In genomic region chr15:34588046-34588674, GRCh38 we compare ENCODE assay signal across 8 cellular contexts. TPM values are rescaled to one million over a fixed set of nuclear protein-coding genes. Genes with fewer than 3 reads are reported as not detected.
DNase-seq lines count a peak whose midpoint lies in the region; ATAC-seq and TF ChIP-seq lines count a peak whose summit lies in the region.

No MANE protein-coding gene starts in this region.

- DNase-seq in Right ventricle myocardium inferior (ENCODE audit: missing footprints): no peak
- DNase-seq in cardiac septum (ENCODE audit: low spot score): no peak
- DNase-seq in NCI-H82 (lab: John Stamatoyannopoulos, UW): peak; percentile 89
- DNase-seq in activated CD8-positive, alpha-beta T cell treated with anti-CD3 and anti-CD28 coated beads, Interleukin-2, amount 10 ng/mL, durations not matched to agents 7 days and 5 days: peak; percentile 79
- peak; percentile 50 for DNase-seq in endothelial cell (ENCODE audit: low spot score)
- DNase-seq in stromal cell of bone marrow (ENCODE audit: low read depth): peak; percentile 68

- peaks cover 26% of the 10 kb centered on the region for H3K27me3 Mint-ChIP-seq in activated CD8-positive, alpha-beta T cell treated with anti-CD3 and anti-CD28 coated beads, Interleukin-2, amount 10 ng/mL, durations not matched to agents 7 days and 5 days (ENCODE audit: low read depth)
- peaks cover 3% of the 10 kb centered on the region for H3K27me3 Mint-ChIP-seq in endothelial cell (ENCODE audit: unreplicated experiment)

- H3K27me3 ChIP-seq in muscle layer of duodenum (ENCODE audit: low read depth, low read length): no peaks in the 10 kb centered on the region

- TF ChIP-seq CTCF in endothelial cell (IDR thresholded peaks at IDR 0.05; ENCODE audit: unreplicated experiment): peak; percentile 57

- H3K36me3 Mint-ChIP-seq in activated CD8-positive, alpha-beta T cell treated with anti-CD3 and anti-CD28 coated beads, Interleukin-2, amount 10 ng/mL, durations not matched to agents 7 days and 5 days (ENCODE audit: low read depth): peaks cover 2% of the 10 kb centered on the region
- no peaks in the 10 kb centered on the region for H3K36me3 Mint-ChIP-seq in endothelial cell (ENCODE audit: low read depth, unreplicated experiment)

- H3K27ac Mint-ChIP-seq in activated CD8-positive, alpha-beta T cell treated with anti-CD3 and anti-CD28 coated beads, Interleukin-2, amount 10 ng/mL, durations not matched to agents 7 days and 5 days: peak overlapping the region; percentile 22
- H3K27ac Mint-ChIP-seq in endothelial cell (ENCODE audit: unreplicated experiment): peak overlapping the region; percentile 70

- CTCF ChIA-PET in activated CD8-positive, alpha-beta T cell treated with anti-CD3 and anti-CD28 coated beads, Interleukin-2, amount 10 ng/mL, durations not matched to agents 7 days and 5 days (lab: Charles Lee): interaction anchor here (0.8 to 2.2 kb wide), 20 partner anchors 9 to 527 kb away, joined by 3 to 19 read pairs (median 4); partner anchors contain the start of genes GOLGA8A, LPCAT4, NOP10 and NUTM1

- POLR2A ChIA-PET in activated CD8-positive, alpha-beta T cell treated with anti-CD3 and anti-CD28 coated beads, Interleukin-2, amount 10 ng/mL, durations not matched to agents 7 days and 5 days (lab: Charles Lee): interaction anchor here (1.2 kb wide), 1 partner anchor 221 kb away, joined by 3 read pairs; the partner anchor contains the start of gene LPCAT4

- no peak overlapping the region for H3K27ac ChIP-seq in muscle layer of duodenum (ENCODE audit: low read length)

- H3K36me3 ChIP-seq in muscle layer of duodenum (ENCODE audit: control insufficient read depth in 1 of 2, insufficient read depth in 2 of 2, low read length in 2 of 2): no peaks in the 10 kb centered on the region

- ATAC-seq in Right ventricle myocardium inferior (peak; percentile 66), HG03520 (IDR thresholded peaks at IDR 0.05; ENCODE audit: unreplicated experiment) (peak; percentile 38)
- ATAC-seq in activated CD8-positive, alpha-beta T cell treated with anti-CD3 and anti-CD28 coated beads, Interleukin-2, amount 10 ng/mL, durations not matched to agents 7 days and 5 days: no peak

- peak overlapping the region; percentile 27 to 40 for H3K4me3 ChIP-seq in muscle layer of duodenum (ENCODE audit: low read depth in 1 of 2, low read length in 2 of 2)

- intact Hi-C loops in Right ventricle myocardium inferior (cut with DNase I): loop anchor here (10.0 kb wide), 2 partner anchors 63 to 523 kb away; no protein-coding TSS in a partner anchor
- intact Hi-C loops in cardiac septum (cut with DNase I): no loop called here

- H3K9me3 ChIP-seq in muscle layer of duodenum (ENCODE audit: control insufficient read depth in 1 of 2, low read length in 2 of 2): no peaks in the 10 kb centered on the region

- H3K9me3 Mint-ChIP-seq in activated CD8-positive, alpha-beta T cell treated with anti-CD3 and anti-CD28 coated beads, Interleukin-2, amount 10 ng/mL, durations not matched to agents 7 days and 5 days (ENCODE audit: insufficient read depth): no peaks in the 10 kb centered on the region
- peaks cover 10% of the 10 kb centered on the region for H3K9me3 Mint-ChIP-seq in endothelial cell (ENCODE audit: unreplicated experiment)

- peaks cover 24% of the 10 kb centered on the region for H3K4me1 Mint-ChIP-seq in activated CD8-positive, alpha-beta T cell treated with anti-CD3 and anti-CD28 coated beads, Interleukin-2, amount 10 ng/mL, durations not matched to agents 7 days and 5 days (ENCODE audit: low read depth)
- peaks cover 6% of the 10 kb centered on the region for H3K4me1 Mint-ChIP-seq in endothelial cell (ENCODE audit: unreplicated experiment)

- H3K4me3 Mint-ChIP-seq in activated CD8-positive, alpha-beta T cell treated with anti-CD3 and anti-CD28 coated beads, Interleukin-2, amount 10 ng/mL, durations not matched to agents 7 days and 5 days: peak overlapping the region; percentile 73
- no peak overlapping the region for H3K4me3 Mint-ChIP-seq in endothelial cell (ENCODE audit: unreplicated experiment)

- peaks cover 3 to 6% of the 10 kb centered on the region in 2 donors for H3K4me1 ChIP-seq in muscle layer of duodenum (ENCODE audit: control insufficient read depth in 1 of 2, insufficient read depth in 2 of 2, low read length in 2 of 2)

RNA-seq across cellular contexts. Expression of gene GOLGA8B, which starts 4.7 kb away (rescaled TPM):
- 7.1 TPM for total RNA-seq in Right ventricle myocardium inferior
- 36.9 TPM for total RNA-seq in cardiac septum
- total RNA-seq in activated CD8-positive, alpha-beta T cell treated with anti-CD3 and anti-CD28 coated beads, Interleukin-2, amount 10 ng/mL, durations not matched to agents 7 days and 5 days: 100 to 1,000 TPM; 189 to 191 TPM
- 89.6 TPM for total RNA-seq in endothelial cell (ENCODE audit: unreplicated experiment)

Comparison
In these comparisons a context has a peak if more than half of its experiments do, and no peak if none do; other contexts are left out.
1. DNase-seq: peak in NCI-H82 (single experiment), activated CD8-positive, alpha-beta T cell treated with anti-CD3 and anti-CD28 coated beads, Interleukin-2, amount 10 ng/mL, durations not matched to agents 7 days and 5 days (single experiment), endothelial cell (single experiment) and stromal cell of bone marrow (single experiment); none in Right ventricle myocardium inferior (single experiment) and cardiac septum (single experiment).